Comparison of ENCODE assay signal across 9 cellular contexts in genomic region chr10:96090463-96090800, GRCh38. TPM values are rescaled to one million over a fixed set of nuclear protein-coding genes. Genes with fewer than 3 reads are reported as not detected.
DNase-seq lines count a peak whose midpoint lies in the region; ATAC-seq, FAIRE-seq and TF ChIP-seq lines count a peak whose summit lies in the region.
"Had no signal": no experiment of that assay in that cellular context is flagged by ENCODE, and none has a peak within 500 bp of the region (broad histone marks: within the 10 kb centered on the region; RNA-seq: fewer than 3 reads in every experiment).

No MANE protein-coding gene starts in this region.

- DNase-seq in HFFc6 (no peak), astrocyte (ENCODE audit: low read depth) (no peak), mucosa of gallbladder (ENCODE audit: low spot score) (no peak)
- DNase-seq in effector CD4-positive, alpha-beta T cell = no peak
- DNase-seq: KBM-7 had no signal

- no peak for FAIRE-seq in astrocyte (lab: Jason Lieb, UNC)

- H3K27me3 ChIP-seq in ACC112 (ENCODE audit: insufficient read depth, low read length) (peaks cover 34% of the 10 kb centered on the region), astrocyte (ENCODE audit: insufficient read depth, low read length) (peaks cover 8% of the 10 kb centered on the region), mononuclear cell (ENCODE audit: insufficient read depth, low read length) (peaks cover 36% of the 10 kb centered on the region)

- H3K27ac ChIP-seq in ACC112 (ENCODE audit: low read depth, low read length) (peak overlapping the region; percentile 87), astrocyte (ENCODE audit: low read depth, low read length) (peak overlapping the region; percentile 90)

- H3K4me2 ChIP-seq in astrocyte (ENCODE audit: low read length) = peak overlapping the region; percentile 89

- no peak for TF ChIP-seq CTCF in HFFc6 (IDR thresholded peaks at IDR 0.05)
- no peak for TF ChIP-seq CTCF in astrocyte (IDR thresholded peaks at IDR 0.05; ENCODE audit: insufficient read depth, low read depth, low read length)

- peaks cover 5% of the 10 kb centered on the region for H3K9me3 ChIP-seq in astrocyte (ENCODE audit: insufficient read depth, low read depth, low read length)
- H3K9me3 ChIP-seq in mononuclear cell (ENCODE audit: low read depth, low read length) = no peaks in the 10 kb centered on the region

- no peaks in the 10 kb centered on the region for H4K20me1 ChIP-seq in astrocyte (ENCODE audit: insufficient read depth, low read length)

- H3K9me3 Mint-ChIP-seq in HFFc6 (0 out of 2 replicates have a peak, but pooled peaks cover 9% of the 10 kb centered on the region), astrocyte (ENCODE audit: unreplicated experiment) (peaks cover 2% of the 10 kb centered on the region)

- peak overlapping the region; percentile 94 for H3K4me3 Mint-ChIP-seq in HFFc6
- peak overlapping the region; percentile 91 for H3K4me3 Mint-ChIP-seq in astrocyte (ENCODE audit: unreplicated experiment)

- H3K9ac ChIP-seq in astrocyte (ENCODE audit: low read length) = peak overlapping the region; percentile 87

- H3K36me3 Mint-ChIP-seq in HFFc6 (ENCODE audit: low read depth) (no peaks in the 10 kb centered on the region), astrocyte (ENCODE audit: low read depth, unreplicated experiment) (no peaks in the 10 kb centered on the region)

- H3K4me3 ChIP-seq in ACC112 (ENCODE audit: low read depth, low read length) (peak overlapping the region; percentile 86), astrocyte (ENCODE audit: insufficient read depth, low read depth, low read length) (peak overlapping the region; percentile 84), mononuclear cell (ENCODE audit: low read length) (peak overlapping the region; percentile 95)

- H3K27ac Mint-ChIP-seq in HFFc6 (peak overlapping the region; percentile 98), astrocyte (ENCODE audit: unreplicated experiment) (peak overlapping the region; percentile 99)

- H2AFZ ChIP-seq in ACC112 (ENCODE audit: low read length, unreplicated experiment) (peak overlapping the region; percentile 97), astrocyte (ENCODE audit: low read depth, low read length) (peak overlapping the region; percentile 91)

- H3K36me3 ChIP-seq in ACC112 (ENCODE audit: insufficient read depth, low read length) (no peaks in the 10 kb centered on the region), astrocyte (ENCODE audit: insufficient read depth, low read length) (no peaks in the 10 kb centered on the region)

- H3K4me1 ChIP-seq in ACC112 (ENCODE audit: control insufficient read depth, insufficient read depth, low read length, unreplicated experiment) = no peaks in the 10 kb centered on the region
- H3K4me1 ChIP-seq in astrocyte (ENCODE audit: insufficient read depth, low read length) = no peaks in the 10 kb centered on the region
- peaks cover 8% of the 10 kb centered on the region for H3K4me1 ChIP-seq in mononuclear cell (ENCODE audit: insufficient read depth, low read length)

- ATAC-seq in activated CD4-positive, CD25-positive, alpha-beta regulatory T cell treated with anti-CD3 and anti-CD28 coated beads, Interleukin-2, amount 50 U/mL, for 24 hours = no peak
- ATAC-seq in GM19467 (IDR thresholded peaks at IDR 0.05; ENCODE audit: unreplicated experiment) = no peak

- H3K27me3 Mint-ChIP-seq in HFFc6 (ENCODE audit: insufficient read depth) (peaks cover 9% of the 10 kb centered on the region), astrocyte (ENCODE audit: low read depth, unreplicated experiment) (peaks cover 11% of the 10 kb centered on the region)

- no peaks in the 10 kb centered on the region for H3K79me2 ChIP-seq in ACC112 (ENCODE audit: control insufficient read depth, insufficient read depth, low read length, unreplicated experiment)
- no peaks in the 10 kb centered on the region for H3K79me2 ChIP-seq in astrocyte (ENCODE audit: insufficient read depth, low read length)

- H3K4me1 Mint-ChIP-seq in HFFc6 (ENCODE audit: low read depth) (peaks cover 13% of the 10 kb centered on the region), astrocyte (ENCODE audit: low read depth, unreplicated experiment) (no peaks in the 10 kb centered on the region)

RNA-seq across cellular contexts. Expression of gene ZNF518A, which starts 39.7 kb away (rescaled TPM):
- total RNA-seq in HFFc6 (2021; fragmentation: NEBNext Ultra II Directional; extraction: Animal tissue kit (Norgen Biotek cat#: 25700)) = 1 to 10 TPM; 4.0 to 6.5 (median 5.3) TPM
- total RNA-seq in astrocyte (19.3 and 24.1 TPM in 2 replicates), mononuclear cell (7.7 TPM), mucosa of gallbladder (21.6 TPM)

RNA-seq across cellular contexts. Expression of gene CCNJ, which starts 47.0 kb away (rescaled TPM):
- total RNA-seq in HFFc6 (2021; fragmentation: NEBNext Ultra II Directional; extraction: Animal tissue kit (Norgen Biotek cat#: 25700)) = 1 to 10 TPM; 2.8 to 3.8 (median 3.2) TPM
- 19.4 and 21.5 TPM in 2 replicates for total RNA-seq in astrocyte
- 14.7 TPM for total RNA-seq in mononuclear cell
- total RNA-seq in mucosa of gallbladder = 4.7 TPM
